9 cellular contexts compared by ENCODE assay signal in the genomic region with DNA sequence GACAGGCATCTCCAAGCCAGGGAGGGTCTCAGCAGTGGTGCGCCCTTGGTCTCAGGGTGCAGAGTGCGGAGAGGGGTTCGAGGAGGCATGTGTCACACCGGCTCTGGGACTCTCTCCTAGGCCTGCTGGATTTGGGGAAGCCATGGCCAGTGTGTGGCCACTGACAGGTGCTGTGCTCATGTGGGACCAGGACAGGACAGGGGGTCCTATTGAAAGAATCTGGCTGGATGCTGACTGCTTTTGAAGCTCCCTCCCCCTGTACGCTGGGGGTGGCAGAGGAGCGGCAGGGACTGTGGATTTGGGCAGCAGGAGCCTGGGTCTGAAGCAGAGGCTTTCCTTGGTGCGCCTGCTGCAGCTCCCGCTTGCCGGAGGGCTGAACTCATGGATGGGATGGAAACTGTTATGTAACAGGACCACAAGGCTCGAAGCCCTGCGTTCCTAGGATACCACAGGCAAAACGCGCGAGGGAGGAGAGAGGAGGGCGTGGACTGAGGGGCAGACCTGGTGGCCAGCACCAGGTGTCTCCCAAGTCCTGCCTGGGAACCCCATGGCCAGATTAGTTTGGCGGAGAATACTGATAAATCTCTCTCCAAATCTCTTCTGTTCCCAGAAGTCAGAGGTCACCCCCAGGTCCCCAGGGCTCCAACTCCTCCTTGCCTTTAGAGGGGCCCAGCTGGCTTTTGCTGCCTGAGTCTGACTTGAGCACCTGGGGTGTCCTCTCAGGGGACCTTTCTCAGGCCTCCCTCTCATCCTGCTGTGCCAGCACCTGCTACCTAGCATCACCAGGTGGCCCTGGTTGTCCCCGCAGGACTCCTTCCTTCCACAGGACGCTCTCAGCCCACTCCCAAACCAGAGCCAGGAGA. TPM values are rescaled to one million over a fixed set of nuclear protein-coding genes. Genes with fewer than 3 reads are reported as not detected.
DNase-seq lines count a peak whose midpoint lies in the region; FAIRE-seq and TF ChIP-seq lines count a peak whose summit lies in the region.
"Had no signal": no experiment of that assay in that cellular context is flagged by ENCODE, and none has a peak within 500 bp of the region (broad histone marks: within the 10 kb centered on the region; RNA-seq: fewer than 3 reads in every experiment).

No MANE protein-coding gene starts in this region.

- intact Hi-C loops in kidney (cut with DNase I), result no loop called here

- TF ChIP-seq CTCF in astrocyte of the cerebellum (IDR thresholded peaks at IDR 0.05; ENCODE audit: low read depth, low read length, missing control alignments) (no peak), kidney (IDR thresholded peaks at IDR 0.05; ENCODE audit: borderline replicate concordance, extremely low read depth, insufficient read depth) (no peak), GM13976 (IDR thresholded peaks at IDR 0.05; ENCODE audit: borderline replicate concordance, control extremely low read depth, extremely low read depth, insufficient read depth, missing control alignments) (no peak)

- no peaks in the 10 kb centered on the region for H3K9me3 ChIP-seq in kidney (ENCODE audit: control insufficient read depth in 1 of 2, low read length in 2 of 2)

- DNase-seq in NCI-H1436 (lab: John Stamatoyannopoulos, UW) (peak; percentile 12), NCI-H1436 treated with DMSO at 0.1 percent for 48 hours (lab: John Stamatoyannopoulos, UW) (no peak), astrocyte of the cerebellum (ENCODE audit: low read depth) (no peak), kidney (peak; percentile 78), superior temporal gyrus (ENCODE audit: extremely low spot score) (peak; percentile 72), T-helper 1 cell (no peak), GM13976 (ENCODE audit: low spot score) (no peak), SIG-M5 (lab: John Stamatoyannopoulos, UW) (no peak)
- DNase-seq: CD4-positive, CD25-positive, alpha-beta regulatory T cell had no signal

- H3K27ac ChIP-seq in kidney (ENCODE audit: low read depth in 2 of 2, low read length in 2 of 2), result peak overlapping the region; percentile 64 to 84

- H3K9ac ChIP-seq in kidney (ENCODE audit: low read length in 2 of 2), result peak overlapping the region; percentile 15 to 53

- no peaks in the 10 kb centered on the region for H3K36me3 ChIP-seq in kidney (ENCODE audit: control insufficient read depth in 1 of 2, insufficient read depth in 2 of 2, low read length in 2 of 2)

- H3K4me1 ChIP-seq in kidney (ENCODE audit: control insufficient read depth in 1 of 2, insufficient read depth in 1 of 2, low read depth in 1 of 2, low read length in 2 of 2), result peaks cover 18 to 40% of the 10 kb centered on the region in 2 donors

- no peak for FAIRE-seq in kidney (lab: Jason Lieb, UNC)

- in situ Hi-C loops in astrocyte of the cerebellum (cut with HindIII; ENCODE audit: low sequenced_read_pairs), result no loop called here
- in situ Hi-C loops in GM13976 (cut with MboI; ENCODE audit: low sequenced_read_pairs, unreplicated experiment), result no loop called here

- H3K4me3 ChIP-seq in astrocyte of the cerebellum (ENCODE audit: low read depth, low read length), result peak overlapping the region; percentile 1
- H3K4me3 ChIP-seq in kidney (ENCODE audit: low read length in 2 of 2), result peak overlapping the region; percentile 56 to 71

RNA-seq across cellular contexts. Expression of gene TEF, which starts 13.8 kb away (rescaled TPM):
- 34.9 TPM for total RNA-seq in kidney
- polyA plus RNA-seq in kidney (ENCODE audit: insufficient read depth, low read depth, low replicate concordance), result 19.4 TPM

Comparison
In these comparisons a context has a peak if more than half of its experiments do, and no peak if none do; other contexts are left out.
1. DNase-seq: peak in NCI-H1436 (single experiment), kidney (single experiment) and superior temporal gyrus (single experiment); none in NCI-H1436 treated with DMSO at 0.1 percent for 48 hours (single experiment), astrocyte of the cerebellum (single experiment), T-helper 1 cell (0 of 5), GM13976 (single experiment) and SIG-M5 (single experiment).